Comparison of ENCODE assay signal across 14 cellular contexts in genomic region chr14:54686871-54687749, GRCh38.
DNase-seq lines count a peak whose midpoint lies in the region; ATAC-seq, FAIRE-seq and TF ChIP-seq lines count a peak whose summit lies in the region.
"Had no signal": no experiment of that assay in that cellular context is flagged by ENCODE, and none has a peak within 500 bp of the region (broad histone marks: within the 10 kb centered on the region; RNA-seq: fewer than 3 reads in every experiment).

No MANE protein-coding gene starts in this region.

- no peak for TF ChIP-seq CTCF in PC-9 (conservative IDR thresholded peaks at IDR 0.05)
- no peak for TF ChIP-seq CTCF in endothelial cell of umbilical vein (IDR thresholded peaks at IDR 0.05; ENCODE audit: extremely low read depth in 1 of 2, insufficient read depth in 1 of 2, low read depth in 1 of 2, low read length in 2 of 2)

- H3K9me2 ChIP-seq in PC-9 (ENCODE audit: insufficient read depth), result no peaks in the 10 kb centered on the region; the same call in 1 of the 2 replicates

- no peak for DNase-seq in PC-9
- DNase-seq in endothelial cell of umbilical vein (ENCODE audit: low read depth, low spot score), result no peak
- DNase-seq in effector memory CD4-positive, alpha-beta T cell, result no peak
- DNase-seq in activated T-cell treated with anti-CD3 and anti-CD28 coated beads for 4 hours, result no peak
- DNase-seq in iPS-NIHi7 (ENCODE audit: extremely low spot score), result no peak
- DNase-seq: activated CD4-positive, alpha-beta T cell treated with anti-CD3 and anti-CD28 coated beads for 48 hours; erythroblast; NCI-H1092; stimulated activated CD8-positive, alpha-beta memory T cell treated with anti-CD3 and anti-CD28 coated beads, Interleukin-4, amount 100 ng/mL, for 48 hours; T-helper 2 cell had no signal

- CTCF ChIA-PET in PC-9 (lab: Charles Lee) (no interaction called here), endothelial cell of umbilical vein (lab: Charles Lee) (interaction anchor here (0.8 to 3.3 kb wide), 9 partner anchors 14 to 123 kb away, joined by 3 to 18 read pairs (median 4); partner anchors contain the start of gene SAMD4A)

- H3K9me3 ChIP-seq in PC-9 (ENCODE audit: insufficient read depth, low read depth), result no peaks in the 10 kb centered on the region
- H3K9me3 ChIP-seq in endothelial cell of umbilical vein (replicated peaks; ENCODE audit: control insufficient read depth, insufficient read depth, low read length), result no peaks in the 10 kb centered on the region
- H3K9me3 ChIP-seq in mucosa of rectum (ENCODE audit: control insufficient read depth in 2 of 2, low read length in 2 of 2), result no peaks in the 10 kb centered on the region
- H3K9me3 ChIP-seq in effector memory CD4-positive, alpha-beta T cell (ENCODE audit: control insufficient read depth, low read length), result no peaks in the 10 kb centered on the region

- H3K4me1 ChIP-seq in PC-9 (replicated peaks; ENCODE audit: insufficient read depth) (peaks cover 39% of the 10 kb centered on the region), endothelial cell of umbilical vein (ENCODE audit: control insufficient read depth, extremely low read depth, insufficient read depth, low read length) (peaks cover 61% of the 10 kb centered on the region), mucosa of rectum (ENCODE audit: control insufficient read depth in 2 of 2, insufficient read depth in 2 of 2, low read length in 2 of 2) (peaks cover 0 to 10% of the 10 kb centered on the region in 2 donors)
- H3K4me1 ChIP-seq in effector memory CD4-positive, alpha-beta T cell (ENCODE audit: control insufficient read depth, insufficient read depth, low read length, poor library complexity, severe bottlenecking), result no peaks in the 10 kb centered on the region

- peaks cover 10% of the 10 kb centered on the region; the same call in 1 of the 2 replicates for H3F3A ChIP-seq in PC-9 (ENCODE audit: insufficient read depth, low read depth)

- dilution Hi-C loops in endothelial cell of umbilical vein (cut with MboI; ENCODE audit: extremely low pct_ligation_motif_present, low sequenced_read_pairs), result no loop called here

- no peaks in the 10 kb centered on the region for H3K36me3 ChIP-seq in PC-9 (ENCODE audit: low read depth)
- no peaks in the 10 kb centered on the region for H3K36me3 ChIP-seq in endothelial cell of umbilical vein (ENCODE audit: control insufficient read depth in 2 of 2, extremely low read depth in 1 of 2, insufficient read depth in 2 of 2, low read length in 2 of 2)
- H3K36me3 ChIP-seq in mucosa of rectum (ENCODE audit: control insufficient read depth in 2 of 2, insufficient read depth in 2 of 2, low read length in 2 of 2), result no peaks in the 10 kb centered on the region
- no peaks in the 10 kb centered on the region for H3K36me3 ChIP-seq in effector memory CD4-positive, alpha-beta T cell (ENCODE audit: control insufficient read depth, insufficient read depth, low read length)

- H3K9me1 ChIP-seq in endothelial cell of umbilical vein (replicated peaks; ENCODE audit: control insufficient read depth, extremely low read depth, insufficient read depth, low read length), result no peaks in the 10 kb centered on the region

- H4K20me1 ChIP-seq in PC-9 (ENCODE audit: insufficient read depth) (no peaks in the 10 kb centered on the region), endothelial cell of umbilical vein (replicated peaks; ENCODE audit: control insufficient read depth, extremely low read depth, insufficient read depth, low read length) (no peaks in the 10 kb centered on the region)

- no peak overlapping the region for H3K27ac ChIP-seq in PC-9
- H3K27ac ChIP-seq in endothelial cell of umbilical vein (ENCODE audit: insufficient read depth, low read depth, low read length), result peak overlapping the region; percentile 95
- peak overlapping the region; percentile 29 to 55 for H3K27ac ChIP-seq in mucosa of rectum (ENCODE audit: low read depth in 2 of 2, low read length in 2 of 2)
- peak overlapping the region; percentile 69 for H3K27ac ChIP-seq in temporal lobe (ENCODE audit: low read depth, low read length)
- no peak overlapping the region for H3K27ac ChIP-seq in effector memory CD4-positive, alpha-beta T cell (ENCODE audit: insufficient read depth, low read length, poor library complexity, severe bottlenecking)
- H3K27ac ChIP-seq: C4-2B had no signal

- TF ChIP-seq POLR2A in endothelial cell of umbilical vein (IDR thresholded peaks at IDR 0.05; ENCODE audit: low read depth, low read length), result no peak

- H3K4me3 ChIP-seq in PC-9 (no peak overlapping the region), endothelial cell of umbilical vein (replicated peaks in 1 of 3; ENCODE audit: insufficient read depth in 1 of 3, low read depth in 1 of 3, low read length in 3 of 3) (no peak overlapping the region), mucosa of rectum (ENCODE audit: low read length in 2 of 2) (no peak overlapping the region)
- no peak overlapping the region for H3K4me3 ChIP-seq in effector memory CD4-positive, alpha-beta T cell (ENCODE audit: insufficient read depth, low read depth, low read length, poor library complexity, severe bottlenecking)

- POLR2A ChIA-PET in PC-9 (lab: Charles Lee; ENCODE audit: unreplicated experiment) (no interaction called here), endothelial cell of umbilical vein (lab: Charles Lee) (interaction anchor here (1.7 to 3.3 kb wide), 3 partner anchors 33 to 121 kb away, joined by 11 to 29 read pairs (median 14); partner anchors contain the start of gene SAMD4A)

- H3K9ac ChIP-seq in endothelial cell of umbilical vein (replicated peaks; ENCODE audit: extremely low read depth, insufficient read depth, low read length) (peak overlapping the region; percentile 82), mucosa of rectum (ENCODE audit: low read depth in 1 of 2, low read length in 2 of 2) (no peak overlapping the region)

- FAIRE-seq in endothelial cell of umbilical vein (lab: Jason Lieb, UNC), result no peak

- BruUV-seq in PC-9 (replicated peaks; lab: Mats Ljungman, UMichigan) (no TSS peak), endothelial cell of umbilical vein (replicated peaks; lab: Mats Ljungman, UMichigan) (TSS peak; percentile 28)

- H3K4me2 ChIP-seq in PC-9, result 0 out of 2 replicates have a peak overlapping the region, but pooled peaks have one; percentile 19
- H3K4me2 ChIP-seq in endothelial cell of umbilical vein (ENCODE audit: insufficient read depth, low read length), result peak overlapping the region; percentile 33

- H2AFZ ChIP-seq in PC-9 (no peak overlapping the region), endothelial cell of umbilical vein (ENCODE audit: low read depth, low read length) (no peak overlapping the region)

- ATAC-seq in HG02759 (IDR thresholded peaks at IDR 0.05; ENCODE audit: unreplicated experiment), result no peak

- H3K27me3 ChIP-seq in PC-9 (ENCODE audit: insufficient read depth, low read depth) (no peaks in the 10 kb centered on the region), endothelial cell of umbilical vein (ENCODE audit: control insufficient read depth in 2 of 2, insufficient read depth in 2 of 2, low read length in 2 of 2) (no peaks in the 10 kb centered on the region), mucosa of rectum (ENCODE audit: control insufficient read depth in 2 of 2, insufficient read depth in 2 of 2, low read length in 2 of 2) (no peaks in the 10 kb centered on the region)
- no peaks in the 10 kb centered on the region for H3K27me3 ChIP-seq in effector memory CD4-positive, alpha-beta T cell (replicated peaks; ENCODE audit: control insufficient read depth, insufficient read depth, low read length, poor library complexity, severe bottlenecking)

- intact Hi-C loops in PC-9 (cut with micrococcal nuclease; ENCODE audit: unreplicated experiment) (no loop called here), endothelial cell of umbilical vein (cut with micrococcal nuclease) (loop anchor here (1.0 kb wide), 4 partner anchors 10 to 86 kb away; no protein-coding TSS in a partner anchor)

- peaks cover 14% of the 10 kb centered on the region; the same call in 1 of the 2 replicates for H3K79me2 ChIP-seq in PC-9 (ENCODE audit: low read depth)
- H3K79me2 ChIP-seq in endothelial cell of umbilical vein (ENCODE audit: control insufficient read depth, insufficient read depth, low read length), result peaks cover 58% of the 10 kb centered on the region

TF ChIP-seq in endothelial cell of umbilical vein, 7 proteins besides CTCF, POLR2A, EP300 and RAD21:
- TF ChIP-seq MYC (IDR thresholded peaks at IDR 0.05; ENCODE audit: low read depth, low read length), result no peak
- TF ChIP-seq MAX (IDR thresholded peaks at IDR 0.05; ENCODE audit: insufficient read depth, insufficient read length), result no peak
- no peak for TF ChIP-seq GATA2 (IDR thresholded peaks at IDR 0.05; ENCODE audit: insufficient read depth, insufficient read length, low read depth, low read length)
- no peak for TF ChIP-seq POLR2AphosphoS5 (IDR thresholded peaks at IDR 0.05; ENCODE audit: insufficient read depth, low read depth, low read length)
- no peak for TF ChIP-seq FOS (IDR thresholded peaks at IDR 0.05; ENCODE audit: borderline replicate concordance, insufficient read depth, low read length)
- TF ChIP-seq EZH2 (IDR thresholded peaks at IDR 0.05; ENCODE audit: borderline replicate concordance, low read depth, low read length, severe bottlenecking), result no peak
- TF ChIP-seq JUN (IDR thresholded peaks at IDR 0.05; ENCODE audit: borderline replicate concordance, insufficient read depth, insufficient read length, low read depth), result no peak

Comparison
In these comparisons a context has a peak if more than half of its experiments do, and no peak if none do; other contexts are left out.
1. H3K27ac ChIP-seq: peak in endothelial cell of umbilical vein (single experiment), mucosa of rectum (2 of 2) and temporal lobe (single experiment); none in PC-9 (single experiment) and effector memory CD4-positive, alpha-beta T cell (single experiment).